In the genomic region with DNA sequence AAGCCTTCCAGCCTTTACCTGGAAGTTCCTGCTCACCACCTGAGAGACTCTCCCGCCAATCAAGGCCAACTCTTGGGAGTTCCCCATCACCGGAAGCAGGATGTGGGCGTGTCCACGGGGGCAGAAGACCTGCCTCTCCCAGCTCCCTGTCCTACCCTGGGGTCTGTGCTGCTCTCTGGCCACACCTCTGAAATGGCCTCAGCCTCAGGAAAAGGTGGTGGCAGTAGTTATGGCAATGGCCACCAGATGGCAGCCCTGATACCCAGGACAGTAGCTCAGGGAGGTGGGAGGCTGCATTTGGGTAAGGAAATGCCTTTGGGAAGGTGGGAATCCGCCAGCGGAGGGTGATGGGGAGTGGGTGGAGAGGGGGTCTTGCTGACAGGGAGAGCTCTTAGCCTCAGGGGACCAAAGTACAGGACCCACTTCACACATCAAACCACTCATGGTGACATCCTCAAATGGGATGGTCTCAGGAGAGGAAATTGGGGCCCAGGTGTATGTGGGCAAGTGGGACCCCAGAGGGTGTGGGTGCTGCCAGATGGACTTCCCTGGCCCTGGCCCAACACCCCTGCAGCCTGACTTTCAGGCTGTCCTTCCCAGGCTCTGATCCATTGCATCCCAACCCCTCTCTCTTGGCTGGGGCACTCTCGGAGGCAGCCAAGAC, we compare ENCODE assay signal across 8 cellular contexts. TPM values are rescaled to one million over a fixed set of nuclear protein-coding genes. Genes with fewer than 3 reads are reported as not detected.
A peak's percentile ranks its signal among the peaks of the same experiment; 100 is the strongest.
DNase-seq lines count a peak whose midpoint lies in the region; ATAC-seq and TF ChIP-seq lines count a peak whose summit lies in the region.

No MANE protein-coding gene starts in this region.

- BruUV-seq in PC-9 (replicated peaks; lab: Mats Ljungman, UMichigan): no TSS peak

- no peaks in the 10 kb centered on the region for H3K79me2 ChIP-seq in PC-9 (ENCODE audit: low read depth)

- CTCF ChIA-PET in PC-9 (lab: Charles Lee): interaction anchor here (0.5 to 1.8 kb wide), 5 partner anchors 28 to 1092 kb away, joined by 3 to 20 read pairs (median 4); no protein-coding TSS in a partner anchor

- H3K4me1 ChIP-seq in PC-9 (replicated peaks; ENCODE audit: insufficient read depth): no peaks in the 10 kb centered on the region
- no peaks in the 10 kb centered on the region for H3K4me1 ChIP-seq in thoracic aorta (ENCODE audit: control insufficient read depth in 1 of 2, low read depth in 2 of 2)

- POLR2A ChIA-PET in PC-9 (lab: Charles Lee; ENCODE audit: unreplicated experiment): interaction anchor here (0.6 kb wide), 1 partner anchor 174 kb away, joined by 4 read pairs; no protein-coding TSS in a partner anchor

- H3K4me2 ChIP-seq in PC-9: no peak overlapping the region

- H3K36me3 ChIP-seq in PC-9 (ENCODE audit: low read depth) (no peaks in the 10 kb centered on the region), thoracic aorta (no peaks in the 10 kb centered on the region)

- no peaks in the 10 kb centered on the region for H3K36me3 Mint-ChIP-seq in activated T-cell treated with anti-CD3 and anti-CD28 coated beads, Interleukin-2, amount 50 U/mL, for 4 hours (ENCODE audit: insufficient read depth)

- no peaks in the 10 kb centered on the region for H3F3A ChIP-seq in PC-9 (ENCODE audit: insufficient read depth, low read depth)

- H3K27me3 Mint-ChIP-seq in activated T-cell treated with anti-CD3 and anti-CD28 coated beads, Interleukin-2, amount 50 U/mL, for 4 hours (ENCODE audit: low read depth): peaks cover 67% of the 10 kb centered on the region

- H3K9me2 ChIP-seq in PC-9 (ENCODE audit: insufficient read depth): no peaks in the 10 kb centered on the region

- peak; percentile 75 for ATAC-seq in GM18511 (IDR thresholded peaks at IDR 0.05; ENCODE audit: unreplicated experiment)
- peak; percentile 92 to 94 for ATAC-seq in activated T-cell treated with anti-CD3 and anti-CD28 coated beads, Interleukin-2, amount 50 U/mL, for 4 hours
- no peak for ATAC-seq in thoracic aorta (ENCODE audit: insufficient number of reproducible peaks, low FRiP score, low read depth)

- DNase-seq in AG08395 (ENCODE audit: low spot score) (peak; percentile 82), HS-27A (ENCODE audit: low read depth) (peak; percentile 15), PC-9 (peak; percentile 55 to 68), fibroblast of pulmonary artery (ENCODE audit: low read depth) (peak; percentile 64), occipital lobe (lab: John Stamatoyannopoulos, UW) (peak; percentile 6), thoracic aorta (ENCODE audit: low spot score) (no peak)
- DNase-seq in activated T-cell treated with anti-CD3 and anti-CD28 coated beads, Interleukin-2, amount 50 U/mL, for 4 hours: peak; percentile 63

- no peak overlapping the region for H3K4me3 ChIP-seq in PC-9
- no peak overlapping the region for H3K4me3 ChIP-seq in fibroblast of pulmonary artery (replicated peaks; ENCODE audit: low read depth, low read length)
- no peak overlapping the region for H3K4me3 ChIP-seq in thoracic aorta

- H3K27me3 ChIP-seq in PC-9 (ENCODE audit: insufficient read depth, low read depth): peaks cover 38% of the 10 kb centered on the region
- H3K27me3 ChIP-seq in thoracic aorta (replicated peaks; ENCODE audit: insufficient read depth): peaks cover 10% of the 10 kb centered on the region

- H3K4me1 Mint-ChIP-seq in activated T-cell treated with anti-CD3 and anti-CD28 coated beads, Interleukin-2, amount 50 U/mL, for 4 hours (ENCODE audit: low read depth): no peaks in the 10 kb centered on the region

- H2AFZ ChIP-seq in PC-9: no peak overlapping the region

- peak; percentile 79 for TF ChIP-seq CTCF in PC-9 (conservative IDR thresholded peaks at IDR 0.05)
- peak; percentile 87 for TF ChIP-seq CTCF in fibroblast of pulmonary artery (IDR thresholded peaks at IDR 0.05; ENCODE audit: low read length, missing control alignments)
- peak; percentile 72 for TF ChIP-seq CTCF in thoracic aorta (IDR thresholded peaks at IDR 0.05)

- no peaks in the 10 kb centered on the region for H4K20me1 ChIP-seq in PC-9 (ENCODE audit: insufficient read depth)

- H3K9me3 ChIP-seq in PC-9 (ENCODE audit: insufficient read depth, low read depth): no peaks in the 10 kb centered on the region
- H3K9me3 ChIP-seq in thoracic aorta: no peaks in the 10 kb centered on the region

- intact Hi-C loops in PC-9 (cut with micrococcal nuclease; ENCODE audit: unreplicated experiment): loop anchor here (1.0 kb wide), 1 partner anchor 47 kb away; no protein-coding TSS in a partner anchor

- no peaks in the 10 kb centered on the region for H3K9me3 Mint-ChIP-seq in activated T-cell treated with anti-CD3 and anti-CD28 coated beads, Interleukin-2, amount 50 U/mL, for 4 hours

- no peak overlapping the region for H3K4me3 Mint-ChIP-seq in activated T-cell treated with anti-CD3 and anti-CD28 coated beads, Interleukin-2, amount 50 U/mL, for 4 hours

- no peak overlapping the region for H3K27ac ChIP-seq in PC-9
- H3K27ac ChIP-seq in thoracic aorta: no peak overlapping the region

RNA-seq across cellular contexts. Expression of a gene that starts 33.9 kb away (rescaled TPM):
- total RNA-seq in PC-9 (2021): 19.7 and 21.2 TPM in 2 replicates
- under 1 TPM in 1 of 3 donors, not detected in 2; 0.19 TPM for total RNA-seq in activated T-cell treated with anti-CD3 and anti-CD28 coated beads, Interleukin-2, amount 50 U/mL, for 4 hours
- total RNA-seq in occipital lobe: 1.4 TPM
- 10 to 100 TPM; 30.0 to 34.1 TPM for total RNA-seq in thoracic aorta

RNA-seq across cellular contexts. Expression of a gene that starts 35.4 kb away (rescaled TPM):
- total RNA-seq in PC-9 (2021) (not detected in 2 replicates), occipital lobe (not detected), thoracic aorta (not detected)
- total RNA-seq in activated T-cell treated with anti-CD3 and anti-CD28 coated beads, Interleukin-2, amount 50 U/mL, for 4 hours: not detected
